Comparison of ENCODE assay signal across 27 cellular contexts in genomic region chr6:42952389-42952788, GRCh38. TPM values are rescaled to one million over a fixed set of nuclear protein-coding genes. Genes with fewer than 3 reads are reported as not detected.
DNase-seq lines count a peak whose midpoint lies in the region; ATAC-seq and TF ChIP-seq lines count a peak whose summit lies in the region.
"Had no signal": no experiment of that assay in that cellular context is flagged by ENCODE, and none has a peak within 500 bp of the region (broad histone marks: within the 10 kb centered on the region; RNA-seq: fewer than 3 reads in every experiment).

No MANE protein-coding gene starts in this region.

- H3K36me3 ChIP-seq in WERI-Rb-1 = no peaks in the 10 kb centered on the region
- H3K36me3 ChIP-seq: BE2C had no signal

- H3K36me3 Mint-ChIP-seq in activated naive CD4-positive, alpha-beta T cell treated with anti-CD3 and anti-CD28 coated beads, Interleukin-2, amount 10 ng/mL, durations not matched to agents 7 days and 5 days = no peaks in the 10 kb centered on the region
- peaks cover 14% of the 10 kb centered on the region for H3K36me3 Mint-ChIP-seq in stimulated activated effector memory CD8-positive, alpha-beta T cell treated with anti-CD3 and anti-CD28 coated beads, Interleukin-12 subunit alpha, Interleukin-12 subunit beta, amount 100 ng/mL, for 72 hours
- H3K36me3 Mint-ChIP-seq in chondrocyte (ENCODE audit: low read depth) = no peaks in the 10 kb centered on the region
- H3K36me3 Mint-ChIP-seq: CD4-positive, alpha-beta memory T cell had no signal

- H3K4me3 Mint-ChIP-seq in activated naive CD4-positive, alpha-beta T cell treated with anti-CD3 and anti-CD28 coated beads, Interleukin-2, amount 10 ng/mL, durations not matched to agents 7 days and 5 days = no peak overlapping the region
- H3K4me3 Mint-ChIP-seq in stimulated activated effector memory CD8-positive, alpha-beta T cell treated with anti-CD3 and anti-CD28 coated beads, Interleukin-12 subunit alpha, Interleukin-12 subunit beta, amount 100 ng/mL, for 72 hours = no peak overlapping the region
- no peak overlapping the region for H3K4me3 Mint-ChIP-seq in chondrocyte (ENCODE audit: unreplicated experiment)
- H3K4me3 Mint-ChIP-seq: CD14-positive monocyte; CD4-positive, alpha-beta memory T cell; CD4-positive, CD25-positive, alpha-beta regulatory T cell; CD8-positive, alpha-beta memory T cell had no signal

- no peak for TF ChIP-seq CTCF in WERI-Rb-1 (IDR thresholded peaks at IDR 0.05; ENCODE audit: low read depth, low read length)
- no peak for TF ChIP-seq CTCF in chondrocyte (IDR thresholded peaks at IDR 0.05)

- no peaks in the 10 kb centered on the region for H3K9me3 ChIP-seq in WERI-Rb-1 (ENCODE audit: severe bottlenecking)
- H3K9me3 ChIP-seq: BE2C, BLaER1 had no signal

- CTCF ChIA-PET in activated naive CD4-positive, alpha-beta T cell treated with anti-CD3 and anti-CD28 coated beads, Interleukin-2, amount 10 ng/mL, durations not matched to agents 7 days and 5 days (lab: Charles Lee) = interaction anchor here (0.9 to 1.0 kb wide), 2 partner anchors 23 to 35 kb away, joined by 3 read pairs; partner anchors contain the start of gene CNPY3

- no peaks in the 10 kb centered on the region for H3K9me3 Mint-ChIP-seq in activated naive CD4-positive, alpha-beta T cell treated with anti-CD3 and anti-CD28 coated beads, Interleukin-2, amount 10 ng/mL, durations not matched to agents 7 days and 5 days
- no peaks in the 10 kb centered on the region for H3K9me3 Mint-ChIP-seq in stimulated activated effector memory CD8-positive, alpha-beta T cell treated with anti-CD3 and anti-CD28 coated beads, Interleukin-12 subunit alpha, Interleukin-12 subunit beta, amount 100 ng/mL, for 72 hours
- H3K9me3 Mint-ChIP-seq in chondrocyte (ENCODE audit: low read depth) = no peaks in the 10 kb centered on the region
- H3K9me3 Mint-ChIP-seq: CD4-positive, alpha-beta memory T cell; CD4-positive, CD25-positive, alpha-beta regulatory T cell; CD8-positive, alpha-beta memory T cell had no signal

- no peak overlapping the region for H3K4me3 ChIP-seq in WERI-Rb-1 (ENCODE audit: low read depth, low read length)
- H3K4me3 ChIP-seq: BLaER1, GM12878 had no signal

- H3K27me3 ChIP-seq in WERI-Rb-1 (ENCODE audit: insufficient read depth, low read depth, severe bottlenecking) = no peaks in the 10 kb centered on the region
- H3K27me3 ChIP-seq: BE2C, BLaER1 had no signal

- H3K4me1 Mint-ChIP-seq in activated naive CD4-positive, alpha-beta T cell treated with anti-CD3 and anti-CD28 coated beads, Interleukin-2, amount 10 ng/mL, durations not matched to agents 7 days and 5 days = no peaks in the 10 kb centered on the region
- no peaks in the 10 kb centered on the region for H3K4me1 Mint-ChIP-seq in stimulated activated effector memory CD8-positive, alpha-beta T cell treated with anti-CD3 and anti-CD28 coated beads, Interleukin-12 subunit alpha, Interleukin-12 subunit beta, amount 100 ng/mL, for 72 hours
- H3K4me1 Mint-ChIP-seq in chondrocyte (ENCODE audit: low read depth) = peaks cover 11% of the 10 kb centered on the region
- H3K4me1 Mint-ChIP-seq: CD14-positive monocyte; CD4-positive, alpha-beta memory T cell; CD8-positive, alpha-beta memory T cell had no signal

- ATAC-seq in stimulated activated effector memory CD8-positive, alpha-beta T cell treated with anti-CD3 and anti-CD28 coated beads, Interleukin-12 subunit alpha, Interleukin-12 subunit beta, amount 100 ng/mL, for 72 hours = no peak
- no peak for ATAC-seq in GM18909 (IDR thresholded peaks at IDR 0.05; ENCODE audit: poor library complexity, unreplicated experiment)
- ATAC-seq: GM12878 had no signal

- no peaks in the 10 kb centered on the region for H3K27me3 Mint-ChIP-seq in activated naive CD4-positive, alpha-beta T cell treated with anti-CD3 and anti-CD28 coated beads, Interleukin-2, amount 10 ng/mL, durations not matched to agents 7 days and 5 days
- no peaks in the 10 kb centered on the region for H3K27me3 Mint-ChIP-seq in chondrocyte (ENCODE audit: low read depth)
- H3K27me3 Mint-ChIP-seq: CD4-positive, alpha-beta memory T cell; CD4-positive, CD25-positive, alpha-beta regulatory T cell; CD8-positive, alpha-beta memory T cell had no signal

- DNase-seq in activated naive CD4-positive, alpha-beta T cell treated with anti-CD3 and anti-CD28 coated beads, Interleukin-2, amount 10 ng/mL, durations not matched to agents 7 days and 5 days = no peak
- no peak for DNase-seq in activated naive CD4-positive, alpha-beta T cell (lab: John Stamatoyannopoulos, UW)
- DNase-seq in WERI-Rb-1 (no peak), chondrocyte (ENCODE audit: low spot score) (no peak)
- no peak for DNase-seq in stimulated activated effector memory CD8-positive, alpha-beta T cell treated with anti-CD3 and anti-CD28 coated beads, Interleukin-12 subunit alpha, Interleukin-12 subunit beta, amount 100 ng/mL, for 72 hours (ENCODE audit: low spot score in 2 of 2)
- DNase-seq: 8988T; ACHN; BE2C; C1 segment of cervical spinal cord; CD4-positive, alpha-beta memory T cell; CD4-positive, CD25-positive, alpha-beta regulatory T cell; CD8-positive, alpha-beta memory T cell; COR-L47; DMS 273 treated with DMSO at 0.1 percent for 48 hours; DMS153; DMS53; DMS79; DND-41; EL; GDM1 had no signal

- H3K27ac Mint-ChIP-seq in activated naive CD4-positive, alpha-beta T cell treated with anti-CD3 and anti-CD28 coated beads, Interleukin-2, amount 10 ng/mL, durations not matched to agents 7 days and 5 days = peak overlapping the region; percentile 8
- peak overlapping the region; percentile 17 for H3K27ac Mint-ChIP-seq in stimulated activated effector memory CD8-positive, alpha-beta T cell treated with anti-CD3 and anti-CD28 coated beads, Interleukin-12 subunit alpha, Interleukin-12 subunit beta, amount 100 ng/mL, for 72 hours
- no peak overlapping the region for H3K27ac Mint-ChIP-seq in chondrocyte (ENCODE audit: unreplicated experiment)
- H3K27ac Mint-ChIP-seq: CD4-positive, alpha-beta memory T cell; CD4-positive, CD25-positive, alpha-beta regulatory T cell; CD8-positive, alpha-beta memory T cell had no signal

- peak overlapping the region; percentile 63 for H3K27ac ChIP-seq in WERI-Rb-1
- H3K27ac ChIP-seq: BLaER1 had no signal

RNA-seq across cellular contexts. Expression of gene GNMT, which starts 8.2 kb away (rescaled TPM):
- total RNA-seq in chondrocyte = 0.53 TPM in 1 of 3 replicates, not detected in the others
- total RNA-seq: Daoy had no signal

RNA-seq across cellular contexts. Expression of gene CNPY3, which starts 23.1 kb away (rescaled TPM):
- total RNA-seq in chondrocyte = 41.0 to 57.9 TPM (median 45.5 TPM) in 3 replicates

RNA-seq across cellular contexts. Expression of gene PEX6, which starts 26.6 kb away (rescaled TPM):
- total RNA-seq in chondrocyte = 16.0 to 30.5 TPM (median 17.0 TPM) in 3 replicates

RNA-seq across cellular contexts. Expression of gene PPP2R5D, which starts 32.0 kb away (rescaled TPM):
- total RNA-seq in chondrocyte = 34.0 to 40.4 TPM (median 39.3 TPM) in 3 replicates

RNA-seq across cellular contexts. Expression of gene PTCRA, which starts 36.5 kb away (rescaled TPM):
- not detected in 3 replicates for total RNA-seq in chondrocyte
- total RNA-seq: A673; CD4-positive, alpha-beta memory T cell; CD8-positive, alpha-beta memory T cell; Daoy; G401 had no signal
